Comparison of ENCODE assay signal across 11 cellular contexts in the genomic region with DNA sequence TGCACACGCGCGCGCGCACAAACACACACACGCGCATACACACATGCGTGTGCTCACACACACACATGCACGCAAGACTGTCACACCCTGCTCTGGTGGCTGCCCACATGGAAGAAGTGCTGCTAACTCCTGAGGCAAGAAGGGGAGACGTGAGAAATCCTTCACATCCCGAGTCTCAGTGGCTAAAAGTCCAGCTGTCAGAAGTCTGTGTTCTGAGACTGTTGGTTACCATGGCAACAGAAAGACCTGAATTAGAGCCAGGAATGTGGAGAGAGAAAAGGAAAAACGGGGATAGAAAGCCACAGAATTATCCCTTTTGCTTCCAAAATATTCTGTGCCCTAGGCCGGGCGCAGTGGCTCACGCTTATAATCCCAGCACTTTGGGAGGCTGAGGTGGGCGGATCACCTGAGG.
DNase-seq lines count a peak whose midpoint lies in the region; FAIRE-seq and TF ChIP-seq lines count a peak whose summit lies in the region.
"Had no signal": no experiment of that assay in that cellular context is flagged by ENCODE, and none has a peak within 500 bp of the region (broad histone marks: within the 10 kb centered on the region; RNA-seq: fewer than 3 reads in every experiment).

No MANE protein-coding gene starts in this region.

- peaks cover 15% of the 10 kb centered on the region for H3K4me1 ChIP-seq in mesodermal cell (ENCODE audit: control insufficient read depth, insufficient read depth, low read length, poor library complexity, severe bottlenecking)
- H3K4me1 ChIP-seq in thymus (ENCODE audit: control insufficient read depth, insufficient read depth, low read length), result no peaks in the 10 kb centered on the region

- peaks cover 10% of the 10 kb centered on the region for H3K9me3 ChIP-seq in mesodermal cell (ENCODE audit: control insufficient read depth, low read length)
- H3K9me3 ChIP-seq in thymus (ENCODE audit: control insufficient read depth), result no peaks in the 10 kb centered on the region
- no peaks in the 10 kb centered on the region for H3K9me3 ChIP-seq in WERI-Rb-1 (ENCODE audit: severe bottlenecking)
- H3K9me3 ChIP-seq: A549 had no signal

- H3K36me3 ChIP-seq in mesodermal cell (ENCODE audit: control insufficient read depth, insufficient read depth, low read length), result peaks cover 67% of the 10 kb centered on the region
- H3K36me3 ChIP-seq in thymus (ENCODE audit: control insufficient read depth, insufficient read depth), result peaks cover 5% of the 10 kb centered on the region
- H3K36me3 ChIP-seq in WERI-Rb-1, result no peaks in the 10 kb centered on the region

- TF ChIP-seq POLR2A in GM12891 (IDR thresholded peaks at IDR 0.05; ENCODE audit: low read depth, low read length), result no peak

- DNase-seq in NCI-H146 (lab: John Stamatoyannopoulos, UW) (peak; percentile 10), NCI-H146 treated with DMSO at 0.1 percent for 48 hours (lab: John Stamatoyannopoulos, UW; ENCODE audit: unreplicated experiment) (no peak), ecto neural progenitor cell (ENCODE audit: low spot score) (peak; percentile 52), GM12891 (ENCODE audit: insufficient read length, low spot score) (no peak), GM20000 (ENCODE audit: low spot score) (no peak), WERI-Rb-1 (no peak)
- DNase-seq: stimulated activated CD4-positive, alpha-beta T cell treated with anti-CD3 and anti-CD28 coated beads, Interleukin-2, amount 100 ng/mL, for 24 hours had no signal

- no peak for TF ChIP-seq CTCF in GM20000 (IDR thresholded peaks at IDR 0.05; ENCODE audit: extremely low read depth, missing control alignments)
- TF ChIP-seq CTCF in WERI-Rb-1 (IDR thresholded peaks at IDR 0.05; ENCODE audit: low read depth, low read length), result no peak

- peak overlapping the region; percentile 39 for H3K27ac ChIP-seq in mesodermal cell (ENCODE audit: low read depth, low read length, severe bottlenecking)
- H3K27ac ChIP-seq in thymus (ENCODE audit: low read depth), result peak overlapping the region; percentile 3
- no peak overlapping the region for H3K27ac ChIP-seq in WERI-Rb-1
- H3K27ac ChIP-seq: A549, VCaP had no signal

- 87 to 89% methylated on average over 12 to 16 of the region's 16 CpGs for WGBS in mesodermal cell (ENCODE audit: insufficient coverage in 2 of 2), 2 experiments
- 89% methylated on average over 16 of the region's 16 CpGs for whole genome bisulfite sequencing in thymus

- H3K4me3 ChIP-seq in mesodermal cell (ENCODE audit: extremely low read depth, insufficient read depth, low read length, poor library complexity, severe bottlenecking) (no peak overlapping the region), thymus (ENCODE audit: low read length) (no peak overlapping the region), WERI-Rb-1 (ENCODE audit: low read depth, low read length) (no peak overlapping the region)
- H3K4me3 ChIP-seq: A549 had no signal

- no peak for FAIRE-seq in GM12891 (lab: Jason Lieb, UNC)
- FAIRE-seq: A549 had no signal

- no peaks in the 10 kb centered on the region for H3K27me3 ChIP-seq in thymus (ENCODE audit: control insufficient read depth, insufficient read depth)
- no peaks in the 10 kb centered on the region for H3K27me3 ChIP-seq in WERI-Rb-1 (ENCODE audit: insufficient read depth, low read depth, severe bottlenecking)

TF ChIP-seq in GM12891, 5 proteins besides CTCF, POLR2A, EP300 and RAD21:
- no peak for TF ChIP-seq SPI1 (IDR thresholded peaks at IDR 0.05; ENCODE audit: low read depth, low read length)
- no peak for TF ChIP-seq POU2F2 (IDR thresholded peaks at IDR 0.05; ENCODE audit: low read depth, low read length)
- TF ChIP-seq POLR2AphosphoS5 (IDR thresholded peaks at IDR 0.05; ENCODE audit: low read depth, low read length), result no peak
- no peak for TF ChIP-seq PAX5 (IDR thresholded peaks at IDR 0.05; ENCODE audit: insufficient read depth, low read length, severe bottlenecking)
- no peak for TF ChIP-seq TAF1 (IDR thresholded peaks at IDR 0.05; ENCODE audit: low read depth, low read length)
TF ChIP-seq in GM12891: peak in this region for 0.

Comparison
In these comparisons a context has a peak if more than half of its experiments do, and no peak if none do; other contexts are left out.
1. DNase-seq: peak in NCI-H146 (single experiment) and ecto neural progenitor cell (single experiment); none in NCI-H146 treated with DMSO at 0.1 percent for 48 hours (single experiment), GM12891 (single experiment), GM20000 (single experiment) and WERI-Rb-1 (single experiment).